ENCODE assay signal across 8 cellular contexts in genomic region chr2:238158807-238159539, GRCh38. TPM values are rescaled to one million over a fixed set of nuclear protein-coding genes. Genes with fewer than 3 reads are reported as not detected.
A peak's percentile ranks its signal among the peaks of the same experiment; 100 is the strongest.
DNase-seq lines count a peak whose midpoint lies in the region; ATAC-seq and TF ChIP-seq lines count a peak whose summit lies in the region.

A gene with protein sequence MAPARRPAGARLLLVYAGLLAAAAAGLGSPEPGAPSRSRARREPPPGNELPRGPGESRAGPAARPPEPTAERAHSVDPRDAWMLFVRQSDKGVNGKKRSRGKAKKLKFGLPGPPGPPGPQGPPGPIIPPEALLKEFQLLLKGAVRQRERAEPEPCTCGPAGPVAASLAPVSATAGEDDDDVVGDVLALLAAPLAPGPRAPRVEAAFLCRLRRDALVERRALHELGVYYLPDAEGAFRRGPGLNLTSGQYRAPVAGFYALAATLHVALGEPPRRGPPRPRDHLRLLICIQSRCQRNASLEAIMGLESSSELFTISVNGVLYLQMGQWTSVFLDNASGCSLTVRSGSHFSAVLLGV (plus strand): TSS chr2:238158970. CDS start chr2:238159008, 38 bp downstream.

- DNase-seq in NCI-H748 (lab: John Stamatoyannopoulos, UW; ENCODE audit: unreplicated experiment), result peak; percentile 67
- DNase-seq in NCI-H748 treated with DMSO at 0.1 percent for 48 hours (lab: John Stamatoyannopoulos, UW), result no peak
- DNase-seq in LHCN-M2 (ENCODE audit: low read depth), result peak; percentile 49
- DNase-seq in activated B cell treated with CpG ODN at 0.5 μM for 24 hours, result peak; percentile 58
- DNase-seq in effector CD8-positive, alpha-beta T cell (lab: John Stamatoyannopoulos, UW), result peak; percentile 7
- peak; percentile 38 to 67 (median 39) for DNase-seq in mucosa of descending colon
- DNase-seq in stomach, result no peak
- DNase-seq in NCI-H1694 treated with DMSO at 0.1 percent for 48 hours (lab: John Stamatoyannopoulos, UW), result no peak

- H3K9me3 Mint-ChIP-seq in activated B cell treated with CpG ODN at 0.5 μM for 24 hours, result no peaks in the 10 kb centered on the region

- H3K36me3 ChIP-seq in mucosa of descending colon (ENCODE audit: low read depth) (no peaks in the 10 kb centered on the region), stomach (no peaks in the 10 kb centered on the region)

- no peaks in the 10 kb centered on the region for H3K9me3 ChIP-seq in mucosa of descending colon
- no peaks in the 10 kb centered on the region for H3K9me3 ChIP-seq in stomach

- TF ChIP-seq POLR2A in stomach (IDR thresholded peaks at IDR 0.05), result no peak

- no peak for TF ChIP-seq CTCF in activated B cell treated with CpG ODN at 0.5 μM for 24 hours (IDR thresholded peaks at IDR 0.05)
- TF ChIP-seq CTCF in mucosa of descending colon (IDR thresholded peaks at IDR 0.05), result peak; percentile 42
- TF ChIP-seq CTCF in stomach (IDR thresholded peaks at IDR 0.05), result peak in 3 of 7 experiments; percentile 38 to 47 (median 43)

- H3K27me3 ChIP-seq in stomach, result peaks cover 5 to 66% (median 40%) of the 10 kb centered on the region in 3 donors

- WGBS in stomach, 5 donors, result 1 to 7% (median 1%) methylated on average over 11 to 83 of the region's 94 CpGs

- ATAC-seq in activated B cell treated with CpG ODN at 0.5 μM for 24 hours (ENCODE audit: low read depth) (peak; percentile 90), mucosa of descending colon (peak; percentile 64)

- no peak within 1 kb of the TSS for H3K27ac Mint-ChIP-seq in activated B cell treated with CpG ODN at 0.5 μM for 24 hours

- H3K4me1 Mint-ChIP-seq in activated B cell treated with CpG ODN at 0.5 μM for 24 hours, result peaks cover 12% of the 10 kb centered on the region

- no peaks in the 10 kb centered on the region for H3K36me3 Mint-ChIP-seq in activated B cell treated with CpG ODN at 0.5 μM for 24 hours (ENCODE audit: low read depth)

- peak within 1 kb of the TSS; percentile 70 for H3K4me3 Mint-ChIP-seq in activated B cell treated with CpG ODN at 0.5 μM for 24 hours

- H3K27me3 Mint-ChIP-seq in activated B cell treated with CpG ODN at 0.5 μM for 24 hours, result peaks cover 11% of the 10 kb centered on the region

- H3K27ac ChIP-seq in stomach, result no peak within 1 kb of the TSS

- intact Hi-C loops in activated B cell treated with CpG ODN at 0.5 μM for 24 hours (cut with micrococcal nuclease) (loop anchor here (2.0 to 5.0 kb wide), 2 partner anchors 236 to 302 kb away; partner anchors contain the start of gene RAMP1), mucosa of descending colon (cut with DNase I, micrococcal nuclease) (no loop called here), stomach (cut with DNase I; ENCODE audit: low total_unique reads) (no loop called here)

- H3K4me3 ChIP-seq in mucosa of descending colon (no peak within 1 kb of the TSS), stomach (peak within 1 kb of the TSS; percentile 35 to 46 (median 39))

- no peak for TF ChIP-seq EP300 in stomach (IDR thresholded peaks at IDR 0.05)

- POLR2A ChIA-PET in activated B cell treated with CpG ODN at 0.5 μM for 24 hours (lab: Charles Lee), result no interaction called here

- CTCF ChIA-PET in activated B cell treated with CpG ODN at 0.5 μM for 24 hours (lab: Charles Lee), result no interaction called here

- H3K4me1 ChIP-seq in mucosa of descending colon (ENCODE audit: low read depth) (peaks cover 21% of the 10 kb centered on the region), stomach (peaks cover 24 to 38% (median 33%) of the 10 kb centered on the region in 4 donors)

RNA-seq across cellular contexts. Expression of the gene that starts here (rescaled TPM):
- total RNA-seq in LHCN-M2 (2014; rRNA removed) (24.2 and 25.6 TPM in 2 replicates), activated B cell treated with CpG ODN at 0.5 μM for 24 hours (not detected in 2 replicates), mucosa of descending colon (under 1 TPM; 0.38 to 0.58 (median 0.51) TPM), stomach (1 to 10 TPM in 1 of 5 donors, under 1 TPM in 1, not detected in 3; 0.89 to 1.1 TPM)
- polyA plus RNA-seq in LHCN-M2 (2012), result 15.3 TPM
- under 1 TPM in 2 of 3 donors, not detected in 1; 0.13 to 0.75 TPM for polyA plus RNA-seq in stomach

Comparison
In these comparisons a context has a peak if more than half of its experiments do, and no peak if none do; other contexts are left out.
1. RNA of the gene that starts here (total RNA-seq): 24.2 to 25.6 TPM in LHCN-M2; 0.38 to 0.58 TPM in mucosa of descending colon, not detected in activated B cell treated with CpG ODN at 0.5 μM for 24 hours and 0.89 to 1.1 TPM in stomach; every median in the first group is over 10 times any median in the second.
2. DNase-seq: peak in NCI-H748 (single experiment), LHCN-M2 (single experiment) and effector CD8-positive, alpha-beta T cell (single experiment); none in NCI-H748 treated with DMSO at 0.1 percent for 48 hours (single experiment), stomach (single experiment) and NCI-H1694 treated with DMSO at 0.1 percent for 48 hours (single experiment).
3. Peak in DNase-seq and ATAC-seq in activated B cell treated with CpG ODN at 0.5 μM for 24 hours; RNA of the gene not detected or under 1 TPM.
4. Peak in DNase-seq and ATAC-seq in mucosa of descending colon; RNA of the gene not detected or under 1 TPM.